28 cellular contexts compared by ENCODE assay signal in genomic region chr7:116431783-116432182, GRCh38.
"Had no signal": no experiment of that assay in that cellular context is flagged by ENCODE, and none has a peak within 500 bp of the region (broad histone marks: within the 10 kb centered on the region; RNA-seq: fewer than 3 reads in every experiment).

No MANE protein-coding gene starts in this region.

- H3K4me1 Mint-ChIP-seq: activated CD4-positive, alpha-beta T cell treated with anti-CD3 and anti-CD28 coated beads for 36 hours; activated CD8-positive, alpha-beta memory T cell treated with anti-CD3 and anti-CD28 coated beads, Interleukin-2, amount 10 ng/mL, durations not matched to agents 7 days and 5 days; natural killer cell; neural progenitor cell had no signal

- H3K79me2 ChIP-seq: parathyroid adenoma had no signal

- H3K4me1 ChIP-seq: left lung, neural progenitor cell, parathyroid adenoma, psoas muscle, spleen, vagina had no signal

- DNase-seq: activated CD4-positive, alpha-beta T cell treated with anti-CD3 and anti-CD28 coated beads for 36 hours; activated CD4-positive, CD25-positive, alpha-beta regulatory T cell; activated CD8-positive, alpha-beta memory T cell treated with anti-CD3 and anti-CD28 coated beads, Interleukin-2, amount 10 ng/mL, durations not matched to agents 7 days and 5 days; activated CD8-positive, alpha-beta T cell treated with anti-CD3 and anti-CD28 coated beads, Interleukin-2, amount 10 ng/mL, durations not matched to agents 7 days and 5 days; activated effector memory CD4-positive, alpha-beta T cell treated with Interleukin-2 at 50 U/mL for 16 hours; activated naive CD4-positive, alpha-beta T cell treated with Interleukin-2 at 50 U/mL for 16 hours; activated T-cell treated with anti-CD3 and anti-CD28 coated beads for 4 hours; aorta; brain microvascular endothelial cell; caudate nucleus; left lung; lower lobe of right lung; mesenchymal stem cell; natural killer cell; occipital lobe; psoas muscle; spleen; stimulated activated naive CD8-positive, alpha-beta T cell treated with anti-CD3 and anti-CD28 coated beads, Interleukin-15, Interleukin-2, amounts not matched to agents 100 U/mL and 50 U/mL, for 24 hours; trophoblast cell had no signal

- H3K9me3 Mint-ChIP-seq: natural killer cell; T-helper 2 cell treated with Interferon-gamma antibody and Interleukin-4, amounts not matched to agents 5 μg/mL and 100 μg/mL, for 36 hours had no signal

- H3K9me3 ChIP-seq: left lung, lower lobe of right lung, spleen, thoracic aorta, vagina had no signal

- ATAC-seq: activated CD4-positive, alpha-beta T cell treated with anti-CD3 and anti-CD28 coated beads for 36 hours; activated CD8-positive, alpha-beta memory T cell treated with anti-CD3 and anti-CD28 coated beads, Interleukin-2, amount 10 ng/mL, durations not matched to agents 7 days and 5 days; activated CD8-positive, alpha-beta T cell treated with anti-CD3 and anti-CD28 coated beads, Interleukin-2, amount 10 ng/mL, durations not matched to agents 7 days and 5 days; esophagus mucosa; left lung; lower lobe of right lung; natural killer cell; psoas muscle; stimulated activated naive CD8-positive, alpha-beta T cell treated with anti-CD3 and anti-CD28 coated beads, Interleukin-15, Interleukin-2, amounts not matched to agents 100 U/mL and 50 U/mL, for 24 hours had no signal

- H3K4me3 Mint-ChIP-seq: activated CD4-positive, alpha-beta T cell treated with anti-CD3 and anti-CD28 coated beads for 36 hours; activated CD8-positive, alpha-beta memory T cell treated with anti-CD3 and anti-CD28 coated beads, Interleukin-2, amount 10 ng/mL, durations not matched to agents 7 days and 5 days; activated CD8-positive, alpha-beta T cell treated with anti-CD3 and anti-CD28 coated beads, Interleukin-2, amount 10 ng/mL, durations not matched to agents 7 days and 5 days; activated naive CD8-positive, alpha-beta T cell; natural killer cell; neural progenitor cell; T-helper 2 cell treated with Interferon-gamma antibody and Interleukin-4, amounts not matched to agents 5 μg/mL and 100 μg/mL, for 36 hours had no signal

- H3K4me3 ChIP-seq: left lung, lower lobe of right lung, neural progenitor cell, psoas muscle, spleen, thoracic aorta, vagina had no signal

- H3K9ac ChIP-seq: neural progenitor cell, parathyroid adenoma had no signal

- H3K36me3 ChIP-seq: brain microvascular endothelial cell, left lung, lower lobe of right lung, neural progenitor cell, spleen, thoracic aorta, vagina had no signal

- H3K4me2 ChIP-seq: neural progenitor cell had no signal

- FAIRE-seq: endothelial cell of umbilical vein, islet of Langerhans had no signal

- H2AFZ ChIP-seq: neural progenitor cell, parathyroid adenoma had no signal

- H3K36me3 Mint-ChIP-seq: activated CD8-positive, alpha-beta memory T cell treated with anti-CD3 and anti-CD28 coated beads, Interleukin-2, amount 10 ng/mL, durations not matched to agents 7 days and 5 days; activated naive CD8-positive, alpha-beta T cell; natural killer cell; neural progenitor cell had no signal

- H3K27me3 ChIP-seq: brain microvascular endothelial cell, left lung, neural progenitor cell, spleen, vagina had no signal

- H3K27ac ChIP-seq: brain microvascular endothelial cell, left lung, lower lobe of right lung, neural progenitor cell, parathyroid adenoma, psoas muscle, spleen, thoracic aorta, vagina had no signal

- H3K27ac Mint-ChIP-seq: activated CD4-positive, alpha-beta T cell treated with anti-CD3 and anti-CD28 coated beads for 36 hours; activated CD8-positive, alpha-beta memory T cell treated with anti-CD3 and anti-CD28 coated beads, Interleukin-2, amount 10 ng/mL, durations not matched to agents 7 days and 5 days; activated CD8-positive, alpha-beta T cell treated with anti-CD3 and anti-CD28 coated beads, Interleukin-2, amount 10 ng/mL, durations not matched to agents 7 days and 5 days; activated naive CD8-positive, alpha-beta T cell; natural killer cell; neural progenitor cell; T-helper 2 cell treated with Interferon-gamma antibody and Interleukin-4, amounts not matched to agents 5 μg/mL and 100 μg/mL, for 36 hours had no signal
